ENCODE assay signal across 13 cellular contexts in the genomic region with DNA sequence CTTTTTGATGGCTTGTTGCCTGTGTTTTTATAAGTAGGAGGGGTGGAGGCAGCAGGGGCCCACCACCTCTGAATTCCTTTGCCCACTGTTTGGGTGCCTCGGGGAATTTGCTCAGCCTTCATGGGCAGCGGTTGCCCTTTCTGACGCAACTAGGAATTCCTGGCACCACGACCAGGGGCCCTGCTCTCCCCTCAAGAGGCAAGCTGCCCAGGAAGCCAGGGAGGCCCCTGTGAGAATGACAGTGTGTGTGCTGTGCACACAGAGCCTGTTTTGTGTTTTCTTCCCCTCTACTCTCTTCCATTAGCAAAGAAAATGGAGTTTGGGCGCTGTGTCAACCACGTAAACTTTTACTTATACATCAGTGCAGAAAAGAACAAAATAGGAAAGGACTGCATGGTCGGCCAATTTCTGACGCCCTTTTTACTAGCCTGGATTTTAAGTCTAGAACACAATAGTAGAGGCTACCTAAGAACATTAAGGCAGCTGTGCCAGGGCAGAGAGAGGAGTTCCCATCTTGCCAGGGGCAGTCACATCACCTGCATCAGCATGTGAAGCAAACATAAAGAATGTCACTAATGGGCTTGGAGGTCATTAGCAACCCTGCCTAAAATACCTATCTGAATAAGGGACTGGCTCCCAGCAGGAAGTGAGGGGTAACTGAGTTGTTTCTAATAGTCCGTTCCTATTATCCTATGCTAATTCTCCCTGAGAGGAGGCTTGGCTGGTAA. TPM values are rescaled to one million over a fixed set of nuclear protein-coding genes. Genes with fewer than 3 reads are reported as not detected.
DNase-seq lines count a peak whose midpoint lies in the region; ATAC-seq and TF ChIP-seq lines count a peak whose summit lies in the region.
"Had no signal": no experiment of that assay in that cellular context is flagged by ENCODE, and none has a peak within 500 bp of the region (broad histone marks: within the 10 kb centered on the region; RNA-seq: fewer than 3 reads in every experiment).

No MANE protein-coding gene starts in this region.

- peaks cover 0 to 16% of the 10 kb centered on the region in 2 donors for H3K4me1 ChIP-seq in right atrium auricular region

- no peak overlapping the region for H3K27ac Mint-ChIP-seq in activated CD4-positive, alpha-beta T cell treated with anti-CD3 and anti-CD28 coated beads, Interleukin-2, amount 10 ng/mL, durations not matched to agents 24 days and 14 days
- H3K27ac Mint-ChIP-seq: activated T-helper 2 cell treated with anti-CD3 and anti-CD28 coated beads, Interferon-gamma antibody, Interleukin-2, Interleukin-4, amounts not matched to agents 10 μg/mL and 5 μg/mL and 100 μg/mL, durations not matched to agents 14 hours and 24 hours and 36 hours had no signal

- no peak overlapping the region for H3K4me3 ChIP-seq in right atrium auricular region
- H3K4me3 ChIP-seq: esophagus squamous epithelium had no signal

- H3K27ac ChIP-seq in right atrium auricular region, result peak overlapping the region; percentile 36 to 85
- H3K27ac ChIP-seq: esophagus squamous epithelium had no signal

- no peaks in the 10 kb centered on the region for H3K36me3 Mint-ChIP-seq in activated CD4-positive, alpha-beta T cell treated with anti-CD3 and anti-CD28 coated beads, Interleukin-2, amount 10 ng/mL, durations not matched to agents 24 days and 14 days (ENCODE audit: low read depth)

- ATAC-seq in HG03342 (IDR thresholded peaks at IDR 0.05; ENCODE audit: unreplicated experiment) (no peak), HG03460 (IDR thresholded peaks at IDR 0.05; ENCODE audit: unreplicated experiment) (no peak)

- intact Hi-C loops in posterior cingulate gyrus (cut with DNase I), result no loop called here
- intact Hi-C loops in activated CD4-positive, alpha-beta T cell treated with anti-CD3 and anti-CD28 coated beads, Interleukin-2, amount 10 ng/mL, durations not matched to agents 24 days and 14 days (cut with micrococcal nuclease), result no loop called here

- H3K27me3 ChIP-seq in right atrium auricular region, result no peaks in the 10 kb centered on the region
- H3K27me3 ChIP-seq: esophagus squamous epithelium had no signal

- H3K27me3 Mint-ChIP-seq in activated CD4-positive, alpha-beta T cell treated with anti-CD3 and anti-CD28 coated beads, Interleukin-2, amount 10 ng/mL, durations not matched to agents 24 days and 14 days, result no peaks in the 10 kb centered on the region

- H3K4me3 Mint-ChIP-seq in activated CD4-positive, alpha-beta T cell treated with anti-CD3 and anti-CD28 coated beads, Interleukin-2, amount 10 ng/mL, durations not matched to agents 24 days and 14 days, result no peak overlapping the region

- no peaks in the 10 kb centered on the region for H3K36me3 ChIP-seq in right atrium auricular region
- H3K36me3 ChIP-seq: esophagus squamous epithelium had no signal

- peaks cover 19% of the 10 kb centered on the region for H3K4me1 Mint-ChIP-seq in activated CD4-positive, alpha-beta T cell treated with anti-CD3 and anti-CD28 coated beads, Interleukin-2, amount 10 ng/mL, durations not matched to agents 24 days and 14 days

- H3K9me3 ChIP-seq in right atrium auricular region, result no peaks in the 10 kb centered on the region
- H3K9me3 ChIP-seq: esophagus squamous epithelium had no signal

- no peaks in the 10 kb centered on the region for H3K9me3 Mint-ChIP-seq in activated CD4-positive, alpha-beta T cell treated with anti-CD3 and anti-CD28 coated beads, Interleukin-2, amount 10 ng/mL, durations not matched to agents 24 days and 14 days
- H3K9me3 Mint-ChIP-seq: activated T-helper 2 cell treated with anti-CD3 and anti-CD28 coated beads, Interferon-gamma antibody, Interleukin-2, Interleukin-4, amounts not matched to agents 10 μg/mL and 5 μg/mL and 100 μg/mL, durations not matched to agents 14 hours and 24 hours and 36 hours had no signal

- DNase-seq in GM03348 (ENCODE audit: low spot score), result peak; percentile 60
- peak; percentile 42 for DNase-seq in amniotic stem cell (lab: John Stamatoyannopoulos, UW)
- no peak for DNase-seq in right atrium auricular region (ENCODE audit: low spot score)
- peak in 6 of 10 donors; percentile 12 to 87 (median 38) for DNase-seq in posterior cingulate gyrus
- DNase-seq in NCI-H2171 (lab: John Stamatoyannopoulos, UW), result no peak
- no peak for DNase-seq in activated CD4-positive, alpha-beta T cell treated with anti-CD3 and anti-CD28 coated beads, Interleukin-2, amount 10 ng/mL, durations not matched to agents 24 days and 14 days
- DNase-seq: DMS79; esophagus squamous epithelium; NCI-H1436 treated with DMSO at 0.1 percent for 48 hours; stimulated activated naive CD4-positive, alpha-beta T cell had no signal

- TF ChIP-seq CTCF in right atrium auricular region (IDR thresholded peaks at IDR 0.05), result no peak

RNA-seq across cellular contexts. Expression of gene PTGR2, which starts 17.9 kb away (rescaled TPM):
- 10 to 100 TPM; 15.9 to 25.0 TPM for total RNA-seq in right atrium auricular region
- 1.5 and 2.1 TPM in 2 replicates for total RNA-seq in activated CD4-positive, alpha-beta T cell treated with anti-CD3 and anti-CD28 coated beads, Interleukin-2, amount 10 ng/mL, durations not matched to agents 24 days and 14 days

RNA-seq across cellular contexts. Expression of gene ZNF410, which starts 53.0 kb away (rescaled TPM):
- total RNA-seq in right atrium auricular region, result 10 to 100 TPM; 16.2 to 23.4 TPM
- total RNA-seq in activated CD4-positive, alpha-beta T cell treated with anti-CD3 and anti-CD28 coated beads, Interleukin-2, amount 10 ng/mL, durations not matched to agents 24 days and 14 days, result 62.7 and 70.2 TPM in 2 replicates

Comparison
In these comparisons a context has a peak if more than half of its experiments do, and no peak if none do; other contexts are left out.
1. DNase-seq: peak in GM03348 (single experiment), amniotic stem cell (single experiment) and posterior cingulate gyrus (6 of 10); none in right atrium auricular region (single experiment), NCI-H2171 (single experiment) and activated CD4-positive, alpha-beta T cell treated with anti-CD3 and anti-CD28 coated beads, Interleukin-2, amount 10 ng/mL, durations not matched to agents 24 days and 14 days (single experiment).